ENCODE assay signal across 9 cellular contexts in genomic region chr1:16895241-16895601, GRCh38. TPM values are rescaled to one million over a fixed set of nuclear protein-coding genes. Genes with fewer than 3 reads are reported as not detected.
DNase-seq lines count a peak whose midpoint lies in the region; ATAC-seq and TF ChIP-seq lines count a peak whose summit lies in the region.
"Not testable (repeated sequence)": the region's sequence is repeated elsewhere in the genome, so short reads cannot be mapped to it uniquely, and the experiment has no call there.
"Had no signal": no experiment of that assay in that cellular context is flagged by ENCODE, and none has a peak within 500 bp of the region (broad histone marks: within the 10 kb centered on the region; RNA-seq: fewer than 3 reads in every experiment).

No MANE protein-coding gene starts in this region.

- not testable (repeated sequence) for H3K9me3 Mint-ChIP-seq in CD8-positive, alpha-beta memory T cell; T-helper 2 cell treated with Interferon-gamma antibody and Interleukin-4, amounts not matched to agents 5 μg/mL and 100 μg/mL, for 36 hours; endothelial cell (ENCODE audit: unreplicated experiment)

- peak overlapping the region; percentile 18 for H3K4me3 ChIP-seq in CD8-positive, alpha-beta memory T cell (ENCODE audit: low read length)
- peak overlapping the region; percentile 46 to 63 for H3K4me3 ChIP-seq in ascending aorta
- not testable (repeated sequence) for H3K4me3 ChIP-seq in trophoblast cell (ENCODE audit: low read depth, low read length)
- peak overlapping the region in 3 of 4 donors; percentile 20 to 39 (median 38) for H3K4me3 ChIP-seq in tibial nerve

- H4K8ac ChIP-seq in trophoblast cell (ENCODE audit: low read depth, low read length): not testable (repeated sequence)

- POLR2A ChIA-PET in CD8-positive, alpha-beta memory T cell (lab: Charles Lee): not testable (repeated sequence)

- H2BK120ac ChIP-seq in trophoblast cell (ENCODE audit: insufficient read depth, low read length, poor library complexity): not testable (repeated sequence)

- intact Hi-C loops in ascending aorta (cut with DNase I); left colon (cut with DNase I, micrococcal nuclease): not testable (repeated sequence)

- peak; percentile 26 for ATAC-seq in left colon

- H3K4me3 Mint-ChIP-seq in CD8-positive, alpha-beta memory T cell: peak overlapping the region; percentile 53 to 92 (median 82)
- H3K4me3 Mint-ChIP-seq in T-helper 2 cell treated with Interferon-gamma antibody and Interleukin-4, amounts not matched to agents 5 μg/mL and 100 μg/mL, for 36 hours: peak overlapping the region; percentile 80
- H3K4me3 Mint-ChIP-seq in endothelial cell (ENCODE audit: unreplicated experiment): peak overlapping the region; percentile 84

- not testable (repeated sequence) for H3K79me1 ChIP-seq in trophoblast cell (ENCODE audit: low read length)

- not testable (repeated sequence) for H2AFZ ChIP-seq in trophoblast cell (ENCODE audit: insufficient read depth, low read length, poor library complexity)

- H2BK12ac ChIP-seq in trophoblast cell (ENCODE audit: low read length): not testable (repeated sequence)

- not testable (repeated sequence) for H3K27me3 ChIP-seq in CD8-positive, alpha-beta memory T cell (ENCODE audit: insufficient read depth, low read length, poor library complexity, severe bottlenecking); ascending aorta; trophoblast cell (ENCODE audit: insufficient read depth, low read length); tibial nerve

- H3K4ac ChIP-seq in trophoblast cell (ENCODE audit: low read depth, low read length): not testable (repeated sequence)

- peak overlapping the region; percentile 27 for H3K4me2 ChIP-seq in trophoblast cell (ENCODE audit: low read length)

- peaks cover 20 to 44% (median 38%) of the 10 kb centered on the region in 3 donors for H3K4me1 Mint-ChIP-seq in CD8-positive, alpha-beta memory T cell
- peaks cover 22% of the 10 kb centered on the region for H3K4me1 Mint-ChIP-seq in T-helper 2 cell treated with Interferon-gamma antibody and Interleukin-4, amounts not matched to agents 5 μg/mL and 100 μg/mL, for 36 hours (ENCODE audit: low read depth)
- peaks cover 13% of the 10 kb centered on the region for H3K4me1 Mint-ChIP-seq in endothelial cell (ENCODE audit: unreplicated experiment)

- peaks cover 13% of the 10 kb centered on the region for H3K4me1 ChIP-seq in CD8-positive, alpha-beta memory T cell (ENCODE audit: insufficient read depth, low read length)
- not testable (repeated sequence) for H3K4me1 ChIP-seq in ascending aorta; trophoblast cell (ENCODE audit: control insufficient read depth in 1 of 2, insufficient read depth in 2 of 2, low read length in 2 of 2)
- H3K4me1 ChIP-seq in tibial nerve: peaks cover 0 to 12% (median 0%) of the 10 kb centered on the region in 4 donors

- peak in 1 of 2 donors; percentile 53 for TF ChIP-seq EP300 in tibial nerve (IDR thresholded peaks at IDR 0.05)

- H3K27me3 Mint-ChIP-seq in CD8-positive, alpha-beta memory T cell: not testable (repeated sequence)
- peaks cover 27% of the 10 kb centered on the region for H3K27me3 Mint-ChIP-seq in T-helper 2 cell treated with Interferon-gamma antibody and Interleukin-4, amounts not matched to agents 5 μg/mL and 100 μg/mL, for 36 hours (ENCODE audit: low read depth)
- H3K27me3 Mint-ChIP-seq in endothelial cell (ENCODE audit: unreplicated experiment): peaks cover 14% of the 10 kb centered on the region

- DNase-seq in CD8-positive, alpha-beta memory T cell; T-helper 2 cell treated with Interferon-gamma antibody and Interleukin-4, amounts not matched to agents 5 μg/mL and 100 μg/mL, for 36 hours (ENCODE audit: low spot score); ascending aorta (ENCODE audit: low spot score in 2 of 2); endothelial cell (ENCODE audit: low spot score); left colon; trophoblast cell; tibial nerve (ENCODE audit: low spot score in 2 of 2): not testable (repeated sequence)
- peak; percentile 41 to 50 for DNase-seq in Kasumi-1 (lab: John Stamatoyannopoulos, UW)

- H4K12ac ChIP-seq in trophoblast cell (ENCODE audit: low read depth, low read length): not testable (repeated sequence)

- CTCF ChIA-PET in CD8-positive, alpha-beta memory T cell (lab: Charles Lee): not testable (repeated sequence)

- H3K18ac ChIP-seq in trophoblast cell (ENCODE audit: low read length): not testable (repeated sequence)

- H3K9me3 ChIP-seq in CD8-positive, alpha-beta memory T cell (ENCODE audit: low read length); ascending aorta; trophoblast cell (ENCODE audit: insufficient read depth, low read depth, low read length); tibial nerve: not testable (repeated sequence)

- H3K36me3 ChIP-seq in CD8-positive, alpha-beta memory T cell (ENCODE audit: insufficient read depth, low read length); ascending aorta; trophoblast cell (ENCODE audit: control insufficient read depth in 1 of 2, insufficient read depth in 2 of 2, low read length in 2 of 2); tibial nerve: not testable (repeated sequence)

- H3K14ac ChIP-seq in trophoblast cell (ENCODE audit: low read length): not testable (repeated sequence)

- H3K36me3 Mint-ChIP-seq in CD8-positive, alpha-beta memory T cell; T-helper 2 cell treated with Interferon-gamma antibody and Interleukin-4, amounts not matched to agents 5 μg/mL and 100 μg/mL, for 36 hours (ENCODE audit: low read depth); endothelial cell (ENCODE audit: low read depth, unreplicated experiment): not testable (repeated sequence)

- not testable (repeated sequence) for H2AK5ac ChIP-seq in trophoblast cell (ENCODE audit: low read length)

- peak overlapping the region; percentile 94 for H3K27ac ChIP-seq in CD8-positive, alpha-beta memory T cell (ENCODE audit: low read depth, low read length)
- peak overlapping the region; percentile 87 to 92 for H3K27ac ChIP-seq in ascending aorta
- not testable (repeated sequence) for H3K27ac ChIP-seq in trophoblast cell (ENCODE audit: low read depth, low read length)
- H3K27ac ChIP-seq in tibial nerve: peak overlapping the region; percentile 82 to 95 (median 88)

- H3K23ac ChIP-seq in trophoblast cell (ENCODE audit: low read length): not testable (repeated sequence)

- peak in 1 of 2 donors; percentile 29 for TF ChIP-seq POLR2A in tibial nerve (IDR thresholded peaks at IDR 0.05)

- not testable (repeated sequence) for H3K9ac ChIP-seq in trophoblast cell (ENCODE audit: low read length)

- H3K27ac Mint-ChIP-seq in CD8-positive, alpha-beta memory T cell: peak overlapping the region; percentile 91 to 100 (median 100)
- peak overlapping the region; percentile 100 for H3K27ac Mint-ChIP-seq in T-helper 2 cell treated with Interferon-gamma antibody and Interleukin-4, amounts not matched to agents 5 μg/mL and 100 μg/mL, for 36 hours
- peak overlapping the region; percentile 100 for H3K27ac Mint-ChIP-seq in endothelial cell (ENCODE audit: unreplicated experiment)

- WGBS in trophoblast cell (ENCODE audit: extremely low coverage, insufficient coverage, insufficient read length): no CpG with 5 or more reads among the region's 6 CpGs
- WGBS in tibial nerve, 2 donors: 1 to 4% methylated on average over 6 of the region's 6 CpGs

- H2BK5ac ChIP-seq in trophoblast cell (ENCODE audit: low read depth, low read length, poor library complexity): not testable (repeated sequence)

- not testable (repeated sequence) for TF ChIP-seq CTCF in ascending aorta (IDR thresholded peaks at IDR 0.05); endothelial cell (IDR thresholded peaks at IDR 0.05; ENCODE audit: unreplicated experiment); tibial nerve (IDR thresholded peaks at IDR 0.05)

- H4K91ac ChIP-seq in trophoblast cell (ENCODE audit: low read depth, low read length): not testable (repeated sequence)

- not testable (repeated sequence) for H3K79me2 ChIP-seq in trophoblast cell (ENCODE audit: control insufficient read depth, insufficient read depth, low read length, poor library complexity)

RNA-seq across cellular contexts. Expression of gene RNU1-2, which starts 0.6 kb away (rescaled TPM):
- total RNA-seq in CD8-positive, alpha-beta memory T cell: 1,000 to 10,000 TPM; 1,293 to 1,300 TPM
- polyA plus RNA-seq in CD8-positive, alpha-beta memory T cell: not detected
- total RNA-seq in ascending aorta: under 0.01 TPM
- total RNA-seq in endothelial cell (ENCODE audit: unreplicated experiment): 3,428 TPM
- total RNA-seq in left colon: 1,000 to 10,000 TPM; 3,977 to 5,589 TPM
- not detected in 2 replicates for polyA plus RNA-seq in trophoblast cell (2013)
- under 1 TPM; under 0.01 TPM for total RNA-seq in tibial nerve
- polyA plus RNA-seq: lung had no signal

RNA-seq across cellular contexts. Expression of gene CROCC, which starts 26.5 kb away (rescaled TPM):
- 10 to 100 TPM; 25.6 to 30.1 TPM for total RNA-seq in CD8-positive, alpha-beta memory T cell
- 6.9 TPM for polyA plus RNA-seq in CD8-positive, alpha-beta memory T cell
- total RNA-seq in ascending aorta (27.0 TPM), endothelial cell (ENCODE audit: unreplicated experiment) (38.9 TPM), left colon (10 to 100 TPM; 11.3 to 11.4 TPM), tibial nerve (100 to 1,000 TPM in 1 of 4 donors, 10 to 100 TPM in 3; 22.3 to 164 (median 68.4) TPM)
- 6.2 TPM in 2 replicates for polyA plus RNA-seq in trophoblast cell (2013)

Comparison
In these comparisons a context has a peak if more than half of its experiments do, and no peak if none do; other contexts are left out.
1. RNA of gene RNU1-2, which starts 0.6 kb away (total RNA-seq): 3,977 to 5,589 TPM in left colon, 3,428 TPM in endothelial cell (single experiment) and 1,293 to 1,300 TPM in CD8-positive, alpha-beta memory T cell; under 0.01 TPM in ascending aorta (single experiment) and under 0.01 TPM in tibial nerve; every median in the first group is over 1,000 times any median in the second.
2. Peak in every context shown above with its lines, with median percentiles within 50 percentile points of each other: H3K27ac Mint-ChIP-seq and H3K4me3 Mint-ChIP-seq.